ENCODE assay signal across 17 cellular contexts in genomic region chr12:82652071-82652470, GRCh38. TPM values are rescaled to one million over a fixed set of nuclear protein-coding genes. Genes with fewer than 3 reads are reported as not detected.
DNase-seq lines count a peak whose midpoint lies in the region; ATAC-seq, FAIRE-seq and TF ChIP-seq lines count a peak whose summit lies in the region.
"Had no signal": no experiment of that assay in that cellular context is flagged by ENCODE, and none has a peak within 500 bp of the region (broad histone marks: within the 10 kb centered on the region; RNA-seq: fewer than 3 reads in every experiment).

No MANE protein-coding gene starts in this region.

- POLR2A ChIA-PET in HCT116 (lab: Charles Lee), result interaction anchor here (2.6 kb wide), 1 partner anchor 34 kb away, joined by 12 read pairs; the partner anchor contains the start of gene TMTC2

- BruUV-seq in HCT116 (replicated peaks; lab: Mats Ljungman, UMichigan), result no TSS peak

- no peak for TF ChIP-seq RAD21 in HCT116 (IDR thresholded peaks at IDR 0.05; ENCODE audit: low read depth)

- H3K79me2 ChIP-seq in HCT116 (ENCODE audit: insufficient read depth, low read length) (no peaks in the 10 kb centered on the region), keratinocyte (ENCODE audit: control insufficient read depth, insufficient read depth, low read length) (no peaks in the 10 kb centered on the region)

- H3K36me3 ChIP-seq in HCT116 (ENCODE audit: control insufficient read depth in 1 of 2, insufficient read depth in 2 of 2, low read length in 2 of 2) (no peaks in the 10 kb centered on the region), SK-N-MC (ENCODE audit: insufficient read depth, low read length) (no peaks in the 10 kb centered on the region), keratinocyte (ENCODE audit: control insufficient read depth in 2 of 2, extremely low read depth in 1 of 2, insufficient read depth in 2 of 2, low read length in 2 of 2) (no peaks in the 10 kb centered on the region)

- no peaks in the 10 kb centered on the region for H3K9me2 ChIP-seq in HCT116 (ENCODE audit: insufficient read depth)

- peak; percentile 1 for DNase-seq in CD1c-positive myeloid dendritic cell (ENCODE audit: extremely low spot score)
- no peak for DNase-seq in HCT116 (ENCODE audit: low read depth, low spot score)
- DNase-seq in SK-N-MC (ENCODE audit: low read depth, low spot score), result peak; percentile 60
- no peak for DNase-seq in keratinocyte (ENCODE audit: low read depth, low spot score)
- DNase-seq in amygdala (lab: John Stamatoyannopoulos, UW), result no peak
- DNase-seq: C1 segment of cervical spinal cord; CD4-positive, alpha-beta memory T cell; DMS153; DMS79 treated with DMSO at 0.1 percent for 48 hours; EL; GM23248 had no signal

- H3K27ac ChIP-seq in HCT116 (ENCODE audit: low read depth, low read length) (no peak overlapping the region; the same call in 1 of the 2 replicates), SK-N-MC (peak overlapping the region; percentile 57; the same call in 1 of the 2 replicates), keratinocyte (ENCODE audit: control insufficient read depth, insufficient read depth, low read length) (peak overlapping the region; percentile 91)
- H3K27ac ChIP-seq: GM23248 had no signal

- CTCF ChIA-PET in HCT116 (lab: Charles Lee), result no interaction called here

- dilution Hi-C loops in keratinocyte (cut with MboI; ENCODE audit: extremely low pct_ligation_motif_present, low sequenced_read_pairs), result no loop called here

- H3K27me3 ChIP-seq in HCT116 (ENCODE audit: insufficient read depth, low read length), result no peaks in the 10 kb centered on the region
- no peaks in the 10 kb centered on the region for H3K27me3 ChIP-seq in keratinocyte (ENCODE audit: control insufficient read depth, extremely low read depth, insufficient read depth, low read length)

- H3K4me1 ChIP-seq in HCT116 (ENCODE audit: control insufficient read depth in 1 of 2, insufficient read depth in 2 of 2, low read length in 2 of 2), result peaks cover 24 to 40% of the 10 kb centered on the region in 2 experiments
- H3K4me1 ChIP-seq in keratinocyte (ENCODE audit: control insufficient read depth, extremely low read depth, insufficient read depth, low read length), result peaks cover 15% of the 10 kb centered on the region

- intact Hi-C loops in HCT116 (cut with micrococcal nuclease), result no loop called here

- H3K9me3 ChIP-seq in HCT116 (ENCODE audit: control insufficient read depth in 1 of 2, insufficient read depth in 1 of 2, low read depth in 1 of 2, low read length in 2 of 2) (no peaks in the 10 kb centered on the region), SK-N-MC (ENCODE audit: low read depth, low read length) (no peaks in the 10 kb centered on the region), keratinocyte (ENCODE audit: control insufficient read depth, low read depth, low read length) (no peaks in the 10 kb centered on the region)

- TF ChIP-seq CTCF in HCT116 (IDR thresholded peaks at IDR 0.05 in 2 of 3, conservative IDR thresholded peaks at IDR 0.05 in 1 of 3; ENCODE audit: borderline replicate concordance in 1 of 3, insufficient read depth in 1 of 3, low read depth in 2 of 3, low read length in 2 of 3) (no peak), keratinocyte (optimal IDR thresholded peaks at IDR 0.05 in 1 of 3, IDR thresholded peaks at IDR 0.05 in 1 of 3, conservative IDR thresholded peaks at IDR 0.05 in 1 of 3; ENCODE audit: extremely low read depth in 1 of 3, insufficient read depth in 2 of 3, low read length in 3 of 3) (no peak)

- peak overlapping the region in 1 of 2 experiments; percentile 25; a peak in 1 of 4 replicates for H3K4me3 ChIP-seq in HCT116 (replicated peaks in 1 of 2; ENCODE audit: low read depth in 1 of 2, low read length in 2 of 2)
- 0 out of 2 replicates have a peak overlapping the region, but pooled peaks have one; percentile 3 for H3K4me3 ChIP-seq in SK-N-MC
- no peak overlapping the region for H3K4me3 ChIP-seq in keratinocyte (ENCODE audit: control insufficient read depth in 2 of 3, extremely low read depth in 1 of 3, insufficient read depth in 2 of 3, low read depth in 1 of 3, low read length in 3 of 3)
- H3K4me3 ChIP-seq: GM23248 had no signal

- H3K9ac ChIP-seq in HCT116 (ENCODE audit: low read length), result peak overlapping the region; percentile 58
- no peak overlapping the region for H3K9ac ChIP-seq in SK-N-MC (ENCODE audit: insufficient read length)
- H3K9ac ChIP-seq in keratinocyte (ENCODE audit: control insufficient read depth, extremely low read depth, insufficient read depth, low read length), result peak overlapping the region; percentile 5
- H3K9ac ChIP-seq: GM23248 had no signal

- no peak for FAIRE-seq in keratinocyte (lab: Jason Lieb, UNC)
- FAIRE-seq: D721Med, G401.6, GM12892 had no signal

- H3K9me1 ChIP-seq in keratinocyte (ENCODE audit: control insufficient read depth, extremely low read depth, insufficient read depth, low read length), result no peaks in the 10 kb centered on the region

- H4K20me1 ChIP-seq in HCT116 (ENCODE audit: insufficient read depth) (no peaks in the 10 kb centered on the region), keratinocyte (ENCODE audit: control insufficient read depth, extremely low read depth, insufficient read depth, low read length) (no peaks in the 10 kb centered on the region)

- no peak for TF ChIP-seq POLR2A in HCT116 (IDR thresholded peaks at IDR 0.05; ENCODE audit: borderline replicate concordance, extremely low read depth, insufficient read depth, insufficient read length)

- ATAC-seq in HCT116 (no peak), GM18511 (IDR thresholded peaks at IDR 0.05; ENCODE audit: unreplicated experiment) (no peak), HG03139 (IDR thresholded peaks at IDR 0.05; ENCODE audit: unreplicated experiment) (no peak)

- H3K4me2 ChIP-seq in HCT116 (ENCODE audit: low read length), result peak overlapping the region; percentile 66
- no peak overlapping the region for H3K4me2 ChIP-seq in keratinocyte (ENCODE audit: control insufficient read depth, extremely low read depth, insufficient read depth, low read depth, low read length)

- H2AFZ ChIP-seq in HCT116 (ENCODE audit: low read depth, low read length, poor library complexity, severe bottlenecking) (peak overlapping the region; percentile 83), keratinocyte (ENCODE audit: control insufficient read depth, low read length) (no peak overlapping the region)
- H2AFZ ChIP-seq: GM23248 had no signal

- RAD21 ChIA-PET in HCT116 (lab: Charles Lee; ENCODE audit: low non-redundant PET in 1 of 2, low total read pairs in 2 of 2, uncharacterized antibody in 2 of 2, unreplicated experiment in 2 of 2), result no interaction called here

TF ChIP-seq in HCT116, 20 proteins besides CTCF, POLR2A, EP300 and RAD21:
- TF ChIP-seq EGR1 (IDR thresholded peaks at IDR 0.05; ENCODE audit: low read depth) (no peak), MAX (IDR thresholded peaks at IDR 0.05) (no peak), EZH2phosphoT487 (IDR thresholded peaks at IDR 0.05; ENCODE audit: borderline replicate concordance) (no peak), SRF (IDR thresholded peaks at IDR 0.05; ENCODE audit: low read depth) (no peak), YY1 (IDR thresholded peaks at IDR 0.05; ENCODE audit: extremely low read depth, insufficient replicate concordance, low read depth, low read length) (no peak), POLR2AphosphoS5 (IDR thresholded peaks at IDR 0.05; ENCODE audit: low read depth, low read length) (no peak), ZBTB33 (IDR thresholded peaks at IDR 0.05; ENCODE audit: extremely low read depth, insufficient replicate concordance, low read length) (no peak), ZFX (IDR thresholded peaks at IDR 0.05) (no peak), CEBPB (IDR thresholded peaks at IDR 0.05; ENCODE audit: low read depth) (no peak), EZH2 (IDR thresholded peaks at IDR 0.05) (no peak), ATF3 (IDR thresholded peaks at IDR 0.05) (no peak), FOSL1 (IDR thresholded peaks at IDR 0.05; ENCODE audit: low read depth) (no peak)

RNA-seq across cellular contexts. Expression of gene TMTC2, which starts 34.6 kb away (rescaled TPM):
- total RNA-seq in HCT116 (2021; ENCODE audit: unreplicated experiment), result 11.5 TPM
- 4.3 and 5.3 TPM in 2 replicates for polyA plus RNA-seq in HCT116 (2012)
- polyA plus RNA-seq in keratinocyte, result 3.4 to 3.8 TPM (median 3.7 TPM) in 3 replicates
- polyA plus RNA-seq in keratinocyte (2011; ENCODE audit: low read depth), result 4.1 TPM
- polyA plus RNA-seq in keratinocyte (2011; cell fraction: cytosol; rRNA removed), result 1.2 and 2.3 TPM in 2 replicates
- polyA plus RNA-seq in keratinocyte (2011; cell fraction: nucleus; rRNA removed), result 7.0 and 8.6 TPM in 2 replicates
- polyA plus RNA-seq in keratinocyte (2012; ENCODE audit: low replicate concordance), result 3.7 and 5.2 TPM in 2 replicates
- polyA minus RNA-seq in keratinocyte, result 5.9 to 7.5 TPM (median 6.2 TPM) in 3 replicates
- polyA minus RNA-seq in keratinocyte (2011; cell fraction: cytosol; rRNA and poly(A)+ RNA removed), result 3.3 TPM
- polyA minus RNA-seq in keratinocyte (2011; cell fraction: nucleus; rRNA and poly(A)+ RNA removed), result 10.9 and 17.8 TPM in 2 replicates
- polyA plus RNA-seq: IgD-negative memory B cell had no signal

Comparison
In these comparisons a context has a peak if more than half of its experiments do, and no peak if none do; other contexts are left out.
1. DNase-seq: peak in CD1c-positive myeloid dendritic cell (single experiment) and SK-N-MC (single experiment); none in HCT116 (single experiment), keratinocyte (single experiment) and amygdala (0 of 56).